8 cellular contexts compared by ENCODE assay signal in genomic region chr18:79965119-79965902, GRCh38. TPM values are rescaled to one million over a fixed set of nuclear protein-coding genes. Genes with fewer than 3 reads are reported as not detected.
DNase-seq lines count a peak whose midpoint lies in the region; ATAC-seq and TF ChIP-seq lines count a peak whose summit lies in the region.

No MANE protein-coding gene starts in this region.

- peak overlapping the region; percentile 38 to 83 (median 56) for H3K4me3 ChIP-seq in spleen

- TF ChIP-seq CTCF in spleen (IDR thresholded peaks at IDR 0.05 in 8 of 11, conservative IDR thresholded peaks at IDR 0.05 in 3 of 11): no peak

- peak; percentile 48 for DNase-seq in stimulated activated CD4-positive, alpha-beta T cell treated with anti-CD3 and anti-CD28 coated beads, Interleukin-15, amount 100 ng/mL, for 24 hours
- no peak for DNase-seq in stimulated activated CD4-positive, alpha-beta T cell treated with anti-CD3 and anti-CD28 coated beads, Interleukin-12 subunit alpha, Interleukin-12 subunit beta, amount 100 ng/mL, for 4 hours
- peak; percentile 22 to 70 for DNase-seq in NCI-H526 (lab: John Stamatoyannopoulos, UW)
- peak; percentile 37 to 75 for DNase-seq in T47D (ENCODE audit: low read depth in 1 of 2, low spot score in 1 of 2)
- DNase-seq in islet precursor cell: peak; percentile 76
- peak; percentile 81 for DNase-seq in spleen

- peak overlapping the region; percentile 61 to 83 (median 78) for H3K27ac ChIP-seq in spleen

- intact Hi-C loops in spleen (cut with DNase I; ENCODE audit: low total_unique reads): no loop called here

- peaks cover 0 to 28% (median 9%) of the 10 kb centered on the region in 6 donors for H3K36me3 ChIP-seq in spleen

- H3K4me1 ChIP-seq in spleen: peaks cover 5 to 44% (median 21%) of the 10 kb centered on the region in 6 donors

- in situ Hi-C loops in T47D (cut with HindIII; ENCODE audit: low pct_unique_long_range_greater_than_20kb, low sequenced_read_pairs): no loop called here

- 10 to 18% (median 15%) methylated on average over 16 to 24 of the region's 24 CpGs for WGBS in spleen, 5 donors

- no peak for ATAC-seq in HG03139 (IDR thresholded peaks at IDR 0.05; ENCODE audit: unreplicated experiment)
- ATAC-seq in HG02970 (IDR thresholded peaks at IDR 0.05; ENCODE audit: low FRiP score, unreplicated experiment): no peak

- no peak for TF ChIP-seq POLR2A in spleen (IDR thresholded peaks at IDR 0.05)

- no peaks in the 10 kb centered on the region for H3K9me3 ChIP-seq in spleen

- peaks cover 0 to 4% (median 0%) of the 10 kb centered on the region in 7 donors for H3K27me3 ChIP-seq in spleen (replicated peaks in 1 of 7)

RNA-seq across cellular contexts. Expression of gene HSBP1L1, which starts 0.9 kb away (rescaled TPM):
- 10 to 100 TPM; 10.3 to 36.4 (median 20.1) TPM for total RNA-seq in spleen
- polyA plus RNA-seq in spleen: 10 to 100 TPM; 10.0 to 21.5 (median 15.8) TPM

RNA-seq across cellular contexts. Expression of gene SLC66A2, which starts 13.9 kb away (rescaled TPM):
- 10 to 100 TPM; 40.9 to 61.9 (median 51.1) TPM for total RNA-seq in spleen
- polyA plus RNA-seq in spleen: 10 to 100 TPM; 28.7 to 53.9 (median 33.4) TPM

RNA-seq across cellular contexts. Expression of gene TXNL4A, which starts 23.1 kb away (rescaled TPM):
- total RNA-seq in spleen: 10 to 100 TPM; 20.7 to 76.5 (median 63.9) TPM
- polyA plus RNA-seq in spleen: 10 to 100 TPM; 75.2 to 98.5 (median 80.9) TPM
